Comparison of ENCODE assay signal across 16 cellular contexts in the genomic region with DNA sequence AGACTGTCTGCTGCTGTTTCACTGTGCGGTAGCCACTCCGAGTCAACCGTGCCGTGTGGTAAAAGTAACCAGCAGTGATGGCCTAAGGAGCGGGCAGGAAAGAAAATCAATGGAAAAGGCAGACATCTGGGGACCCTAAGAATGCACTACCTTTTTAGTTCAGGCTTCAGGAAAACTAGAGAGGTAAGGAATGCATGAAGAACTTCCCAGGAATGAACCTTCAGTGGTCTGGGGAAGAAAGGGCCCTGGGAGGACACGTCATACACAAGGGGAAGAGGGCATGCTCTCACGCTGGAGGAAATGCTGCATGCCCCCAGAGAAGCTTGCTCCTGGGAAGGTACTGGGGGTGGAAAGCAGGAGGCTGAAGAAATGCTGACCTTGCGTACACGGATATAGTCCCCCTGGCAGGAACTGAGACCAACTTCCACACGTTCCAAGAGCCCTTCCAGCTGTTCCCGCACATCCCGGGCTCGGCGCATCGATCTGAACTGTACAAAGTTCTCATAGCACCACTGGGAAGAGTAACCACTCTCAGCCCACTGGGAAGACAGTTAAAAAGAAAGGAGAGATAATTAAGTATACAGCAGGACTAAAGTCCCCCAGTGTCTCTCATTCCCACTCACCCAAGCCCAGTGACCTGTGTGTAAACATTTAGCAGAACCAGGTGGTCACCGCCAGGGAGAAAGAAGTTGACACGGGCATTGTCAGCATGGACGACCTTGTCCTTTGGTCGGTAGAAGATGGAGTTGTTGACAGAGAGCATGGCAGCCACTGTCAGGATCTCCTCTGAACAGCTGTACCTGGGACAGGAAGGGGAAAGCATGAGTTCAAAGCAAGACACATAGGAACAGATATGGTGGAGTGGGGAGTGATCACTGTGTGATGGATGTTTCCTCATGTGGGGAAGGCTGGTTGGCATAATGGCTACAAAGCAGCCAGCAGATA.
"Had no signal": no experiment of that assay in that cellular context is flagged by ENCODE, and none has a peak within 500 bp of the region (broad histone marks: within the 10 kb centered on the region; RNA-seq: fewer than 3 reads in every experiment).

No MANE protein-coding gene starts in this region.

- H3K4me1 ChIP-seq: psoas muscle, tibial nerve had no signal

- H3K4me3 Mint-ChIP-seq: activated CD8-positive, alpha-beta T cell treated with anti-CD3 and anti-CD28 coated beads for 36 hours; natural killer cell; stimulated activated memory B cell treated with anti-CD40 and anti-IgM and Interleukin-4, amounts not matched to agents 10 μg/mL and 1 μg/mL and 100 μg/mL, for 72 hours had no signal

- H3K27me3 Mint-ChIP-seq: activated CD8-positive, alpha-beta T cell treated with anti-CD3 and anti-CD28 coated beads for 36 hours; stimulated activated memory B cell treated with anti-CD40 and anti-IgM and Interleukin-4, amounts not matched to agents 10 μg/mL and 1 μg/mL and 100 μg/mL, for 72 hours had no signal

- H3K27me3 ChIP-seq: right lobe of liver, tibial nerve had no signal

- H3K9me3 ChIP-seq: psoas muscle, right lobe of liver, tibial nerve had no signal

- H3K4me1 Mint-ChIP-seq: natural killer cell had no signal

- H3K4me3 ChIP-seq: coronary artery, lung, psoas muscle, right lobe of liver, tibial nerve had no signal

- DNase-seq: activated CD4-positive, alpha-beta T cell treated with anti-CD3 and anti-CD28 coated beads for 4 hours; activated CD8-positive, alpha-beta memory T cell treated with anti-CD3 and anti-CD28 coated beads, Interleukin-2, amount 50 U/mL, for 4 hours; activated CD8-positive, alpha-beta T cell treated with anti-CD3 and anti-CD28 coated beads for 36 hours; central memory CD4-positive, alpha-beta T cell; effector memory CD4-positive, alpha-beta T cell; erythroblast; natural killer cell; psoas muscle; right lobe of liver; stimulated activated CD4-positive, alpha-beta T cell treated with anti-CD3 and anti-CD28 coated beads, Interleukin-1b, Interleukin-23, amount 100 ng/mL, for 48 hours; T1000 had no signal

- H3K27ac ChIP-seq: coronary artery, psoas muscle, right lobe of liver, tibial nerve, VCaP had no signal

- ATAC-seq: activated CD8-positive, alpha-beta T cell treated with anti-CD3 and anti-CD28 coated beads for 36 hours; natural killer cell; psoas muscle; stimulated activated memory B cell treated with anti-CD40 and anti-IgM and Interleukin-4, amounts not matched to agents 10 μg/mL and 1 μg/mL and 100 μg/mL, for 72 hours had no signal

- H3K27ac Mint-ChIP-seq: activated CD8-positive, alpha-beta T cell treated with anti-CD3 and anti-CD28 coated beads for 36 hours; stimulated activated memory B cell treated with anti-CD40 and anti-IgM and Interleukin-4, amounts not matched to agents 10 μg/mL and 1 μg/mL and 100 μg/mL, for 72 hours had no signal

- H3K9me3 Mint-ChIP-seq: activated CD8-positive, alpha-beta T cell treated with anti-CD3 and anti-CD28 coated beads for 36 hours; natural killer cell; stimulated activated memory B cell treated with anti-CD40 and anti-IgM and Interleukin-4, amounts not matched to agents 10 μg/mL and 1 μg/mL and 100 μg/mL, for 72 hours had no signal
